ENCODE assay signal across 8 cellular contexts in the genomic region with DNA sequence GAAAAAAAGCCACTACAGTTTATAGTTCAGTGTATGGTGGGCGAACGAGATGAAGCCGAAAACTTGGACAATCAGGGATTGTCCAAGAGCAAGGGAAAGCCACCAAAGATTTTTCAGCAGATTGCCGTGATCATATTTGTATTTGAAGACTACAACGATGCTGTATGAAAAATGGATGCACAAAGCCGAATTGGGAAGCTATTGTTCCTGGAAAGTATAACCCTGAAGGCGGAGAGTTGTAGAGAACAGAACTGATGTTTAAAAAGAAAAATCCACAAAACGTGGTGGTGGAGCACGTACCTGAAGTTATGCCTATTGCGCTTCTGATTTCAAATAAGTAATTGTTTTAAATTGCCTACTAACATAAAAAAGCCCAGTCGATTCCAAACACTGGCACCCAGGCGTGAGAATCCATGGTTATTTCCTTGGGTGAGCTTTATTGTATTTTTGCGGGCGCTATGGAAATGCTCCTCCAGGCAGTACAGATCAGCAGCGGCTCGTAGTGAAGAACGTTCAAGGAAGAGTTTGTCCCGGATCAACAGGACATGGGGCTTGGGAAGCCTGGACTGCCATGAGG. TPM values are rescaled to one million over a fixed set of nuclear protein-coding genes. Genes with fewer than 3 reads are reported as not detected.
DNase-seq lines count a peak whose midpoint lies in the region; ATAC-seq and TF ChIP-seq lines count a peak whose summit lies in the region.

No MANE protein-coding gene starts in this region.

- peak overlapping the region; percentile 83 to 94 for H3K9ac ChIP-seq in mucosa of rectum (ENCODE audit: low read depth in 1 of 2, low read length in 2 of 2)

- in situ Hi-C loops in GM13977 (cut with MboI; ENCODE audit: low pct_unique_long_range_greater_than_20kb, low sequenced_read_pairs, unreplicated experiment) = loop anchor here (25.0 kb wide), 2 partner anchors 522 to 1022 kb away; no protein-coding TSS in a partner anchor

- H3K36me3 ChIP-seq in breast epithelium (no peaks in the 10 kb centered on the region), mucosa of rectum (ENCODE audit: control insufficient read depth in 2 of 2, insufficient read depth in 2 of 2, low read length in 2 of 2) (peaks cover 0 to 4% of the 10 kb centered on the region in 2 donors)

- ATAC-seq in HG03457 (IDR thresholded peaks at IDR 0.05; ENCODE audit: unreplicated experiment) = peak; percentile 9

- no peaks in the 10 kb centered on the region for H3K9me3 ChIP-seq in breast epithelium
- H3K9me3 ChIP-seq in mucosa of rectum (ENCODE audit: control insufficient read depth in 2 of 2, low read length in 2 of 2) = no peaks in the 10 kb centered on the region

- DNase-seq in AG20443 (ENCODE audit: low spot score) (peak; percentile 21), breast epithelium (ENCODE audit: low spot score in 2 of 2) (no peak), glomerular visceral epithelial cell (ENCODE audit: extremely low spot score) (no peak), HT-29 (ENCODE audit: low spot score) (no peak), GM13977 (ENCODE audit: low spot score) (no peak)
- DNase-seq in stimulated activated CD4-positive, alpha-beta T cell treated with anti-CD3 and anti-CD28 coated beads, Interleukin-4, amount 100 ng/mL, for 24 hours = no peak

- intact Hi-C loops in breast epithelium (cut with DNase I; ENCODE audit: low total_unique reads) = loop anchor here (1.0 kb wide), 1 partner anchor 13 kb away; no protein-coding TSS in a partner anchor

- H3K4me3 ChIP-seq in breast epithelium = peak overlapping the region; percentile 67 to 83 (median 71)
- peak overlapping the region; percentile 99 to 100 for H3K4me3 ChIP-seq in mucosa of rectum (ENCODE audit: low read length in 2 of 2)

- H3K27ac ChIP-seq in breast epithelium (peak overlapping the region; percentile 93 to 96), mucosa of rectum (ENCODE audit: low read depth in 2 of 2, low read length in 2 of 2) (peak overlapping the region; percentile 97 to 98)

- peaks cover 0 to 5% of the 10 kb centered on the region in 2 donors for H3K4me1 ChIP-seq in breast epithelium
- peaks cover 16 to 23% of the 10 kb centered on the region in 2 donors for H3K4me1 ChIP-seq in mucosa of rectum (ENCODE audit: control insufficient read depth in 2 of 2, insufficient read depth in 2 of 2, low read length in 2 of 2)

- TF ChIP-seq POLR2A in breast epithelium (IDR thresholded peaks at IDR 0.05) = no peak

- no peaks in the 10 kb centered on the region for H3K27me3 ChIP-seq in breast epithelium
- no peaks in the 10 kb centered on the region for H3K27me3 ChIP-seq in mucosa of rectum (ENCODE audit: control insufficient read depth in 2 of 2, insufficient read depth in 2 of 2, low read length in 2 of 2)

- TF ChIP-seq CTCF in breast epithelium (IDR thresholded peaks at IDR 0.05) (no peak), GM13977 (IDR thresholded peaks at IDR 0.05; ENCODE audit: extremely low read depth, insufficient read depth, missing control alignments) (no peak)

RNA-seq across cellular contexts. Expression of gene TARS1, which starts 0.8 kb away (rescaled TPM):
- 10 to 100 TPM; 58.4 to 66.5 (median 64.2) TPM for total RNA-seq in breast epithelium
- total RNA-seq in HT-29 (2014; rRNA removed; shearing (Covaris generic)) = 138 and 181 TPM in 2 replicates
